ENCODE assay signal across 15 cellular contexts in the genomic region with DNA sequence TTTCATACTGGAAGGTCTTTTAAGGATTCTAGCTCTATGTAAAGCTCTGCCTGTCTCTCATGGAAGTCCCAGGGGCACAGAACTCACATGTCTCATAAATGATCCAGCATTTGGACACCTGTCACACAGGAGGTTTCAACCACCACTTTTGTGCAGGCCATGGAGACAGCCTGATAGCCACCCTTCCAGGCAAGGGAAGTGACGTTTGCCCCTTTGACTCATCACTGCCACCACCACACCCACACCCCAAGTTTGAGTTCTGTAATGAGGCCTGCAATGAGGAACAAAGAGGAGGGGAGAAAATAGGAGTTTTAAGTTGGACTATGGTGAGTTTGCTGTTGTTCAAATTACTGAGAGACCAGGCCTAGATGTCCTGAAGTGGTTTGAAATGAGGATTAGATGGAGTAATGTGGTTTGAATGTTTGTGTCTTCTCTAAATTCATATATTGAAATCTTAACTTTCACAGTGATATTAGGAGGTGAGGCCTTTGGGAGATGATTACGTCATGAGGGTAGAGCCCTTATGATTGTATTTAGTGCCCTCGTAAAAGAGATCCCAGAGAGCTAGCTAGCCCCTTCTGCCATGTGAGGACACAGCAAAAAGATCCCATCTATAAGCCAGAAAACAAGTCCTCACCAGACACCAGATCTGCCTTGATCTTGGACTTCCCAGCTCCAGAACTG.
DNase-seq lines count a peak whose midpoint lies in the region; ATAC-seq lines count a peak whose summit lies in the region.
"Had no signal": no experiment of that assay in that cellular context is flagged by ENCODE, and none has a peak within 500 bp of the region (broad histone marks: within the 10 kb centered on the region; RNA-seq: fewer than 3 reads in every experiment).

No MANE protein-coding gene starts in this region.

- no peaks in the 10 kb centered on the region for H3K27me3 Mint-ChIP-seq in stimulated activated naive B cell treated with anti-CD40 and anti-IgM and Interleukin-4, amounts not matched to agents 10 μg/mL and 1 μg/mL and 100 μg/mL, for 72 hours
- H3K27me3 Mint-ChIP-seq: IgD-negative memory B cell had no signal

- ATAC-seq in GM21737 (IDR thresholded peaks at IDR 0.05; ENCODE audit: unreplicated experiment) (peak; percentile 59), HG03175 (IDR thresholded peaks at IDR 0.05; ENCODE audit: unreplicated experiment) (peak; percentile 70)
- peak; percentile 23 to 56 for ATAC-seq in stimulated activated naive B cell treated with anti-CD40 and anti-IgM and Interleukin-4, amounts not matched to agents 10 μg/mL and 1 μg/mL and 100 μg/mL, for 72 hours (replicated peaks)

- H3K4me1 Mint-ChIP-seq in stimulated activated naive B cell treated with anti-CD40 and anti-IgM and Interleukin-4, amounts not matched to agents 10 μg/mL and 1 μg/mL and 100 μg/mL, for 72 hours: no peaks in the 10 kb centered on the region

- H3K9me3 Mint-ChIP-seq in stimulated activated naive B cell treated with anti-CD40 and anti-IgM and Interleukin-4, amounts not matched to agents 10 μg/mL and 1 μg/mL and 100 μg/mL, for 72 hours: peaks cover 4 to 9% of the 10 kb centered on the region in 2 donors

- no peak overlapping the region for H3K27ac Mint-ChIP-seq in stimulated activated naive B cell treated with anti-CD40 and anti-IgM and Interleukin-4, amounts not matched to agents 10 μg/mL and 1 μg/mL and 100 μg/mL, for 72 hours
- H3K27ac Mint-ChIP-seq: IgD-negative memory B cell had no signal

- no peaks in the 10 kb centered on the region for H3K36me3 Mint-ChIP-seq in stimulated activated naive B cell treated with anti-CD40 and anti-IgM and Interleukin-4, amounts not matched to agents 10 μg/mL and 1 μg/mL and 100 μg/mL, for 72 hours
- H3K36me3 Mint-ChIP-seq: IgD-negative memory B cell had no signal

- DNase-seq in stimulated activated CD4-positive, alpha-beta T cell treated with anti-CD3 and anti-CD28 coated beads, Interleukin-15, amount 100 ng/mL, for 24 hours: peak; percentile 7
- no peak for DNase-seq in stimulated activated CD4-positive, alpha-beta T cell treated with anti-CD3 and anti-CD28 coated beads, Interleukin-2, amount 100 ng/mL, for 48 hours
- no peak for DNase-seq in stimulated activated naive B cell treated with anti-CD40 and anti-IgM and Interleukin-4, amounts not matched to agents 10 μg/mL and 1 μg/mL and 100 μg/mL, for 72 hours
- DNase-seq in NCI-H2227 (lab: John Stamatoyannopoulos, UW; ENCODE audit: unreplicated experiment) (no peak), DMS 273 treated with DMSO at 0.1 percent for 48 hours (lab: John Stamatoyannopoulos, UW) (no peak)
- no peak for DNase-seq in activated naive CD4-positive, alpha-beta T cell (lab: John Stamatoyannopoulos, UW)
- DNase-seq: activated T-cell treated with anti-CD3 and anti-CD28 coated beads for 4 hours; NCI-H1436 treated with DMSO at 0.1 percent for 48 hours; NCI-H526 treated with DMSO at 0.1 percent for 48 hours; SHP77; stimulated activated CD4-positive, alpha-beta T cell treated with anti-CD3 and anti-CD28 coated beads, Interleukin-2, amount 100 ng/mL, for 24 hours; stimulated activated naive CD4-positive, alpha-beta T cell had no signal

- no peak overlapping the region for H3K4me3 Mint-ChIP-seq in stimulated activated naive B cell treated with anti-CD40 and anti-IgM and Interleukin-4, amounts not matched to agents 10 μg/mL and 1 μg/mL and 100 μg/mL, for 72 hours
- H3K4me3 Mint-ChIP-seq: IgD-negative memory B cell had no signal
